11 cellular contexts compared by ENCODE assay signal in the genomic region with DNA sequence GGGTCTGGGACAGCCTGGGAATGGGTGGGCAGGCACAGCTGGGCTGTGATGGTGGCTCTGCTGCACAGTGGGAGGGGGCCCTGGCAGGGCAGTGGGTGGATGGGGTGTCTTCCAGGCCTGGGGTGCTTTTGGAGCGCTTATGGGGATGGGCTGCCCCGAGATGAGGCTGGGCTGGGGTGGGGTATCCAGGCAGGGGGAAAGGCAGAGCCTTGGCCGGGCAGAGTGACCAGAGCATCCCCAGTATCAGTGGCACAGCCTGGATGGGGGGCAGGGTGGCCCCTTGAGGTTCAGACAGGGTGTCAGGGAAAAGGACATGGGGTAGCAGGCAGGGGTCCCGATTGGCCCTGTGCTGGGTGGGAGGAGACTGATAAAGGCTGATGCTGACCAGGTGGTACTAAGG.
"Had no signal": no experiment of that assay in that cellular context is flagged by ENCODE, and none has a peak within 500 bp of the region (broad histone marks: within the 10 kb centered on the region; RNA-seq: fewer than 3 reads in every experiment).

No MANE protein-coding gene starts in this region.

- H3K4me3 ChIP-seq: gastrocnemius medialis, lung, transverse colon had no signal

- ATAC-seq: activated CD4-positive, CD25-positive, alpha-beta regulatory T cell treated with anti-CD3 and anti-CD28 coated beads, Interleukin-2, amount 50 U/mL, for 24 hours; gastrocnemius medialis; naive thymus-derived CD8-positive, alpha-beta T cell had no signal

- H3K4me1 ChIP-seq: transverse colon had no signal

- H3K27ac ChIP-seq: transverse colon had no signal

- DNase-seq: activated effector memory CD4-positive, alpha-beta T cell treated with Interleukin-2 at 50 U/mL for 16 hours; activated T-cell treated with anti-CD3 and anti-CD28 coated beads, Interleukin-2, amount 50 U/mL, for 24 hours; amygdala; gastrocnemius medialis; kidney glomerular epithelial cell; occipital lobe; SHP77 treated with DMSO at 0.1 percent for 48 hours; transverse colon had no signal

- H3K9me3 ChIP-seq: gastrocnemius medialis, transverse colon had no signal

- H3K27me3 ChIP-seq: gastrocnemius medialis, transverse colon had no signal

- H3K36me3 ChIP-seq: gastrocnemius medialis, transverse colon had no signal
